In genomic region chr4:185638548-185639301, GRCh38 we compare ENCODE assay signal across 14 cellular contexts.
DNase-seq lines count a peak whose midpoint lies in the region; ATAC-seq and TF ChIP-seq lines count a peak whose summit lies in the region.
"Had no signal": no experiment of that assay in that cellular context is flagged by ENCODE, and none has a peak within 500 bp of the region (broad histone marks: within the 10 kb centered on the region; RNA-seq: fewer than 3 reads in every experiment).

No MANE protein-coding gene starts in this region.

- H3K4me3 ChIP-seq in AG04449 (ENCODE audit: low read depth, low read length) (peak overlapping the region; percentile 21; the same call in 1 of the 2 replicates), HFF-Myc (replicated peaks; ENCODE audit: low read depth, low read length) (peak overlapping the region; percentile 8; the same call in 1 of the 2 replicates), heart right ventricle (no peak overlapping the region), rectal smooth muscle tissue (ENCODE audit: low read length) (peak overlapping the region; percentile 20)
- H3K4me3 ChIP-seq: SK-N-MC had no signal

- POLR2A ChIA-PET in AG04449 (lab: Yijun Ruan, JAX): no interaction called here

- H3K27ac ChIP-seq in heart right ventricle (no peak overlapping the region), rectal smooth muscle tissue (ENCODE audit: low read depth, low read length) (peak overlapping the region; percentile 55), foreskin keratinocyte (no peak overlapping the region)
- H3K27ac ChIP-seq: SK-N-MC had no signal

- H3K36me3 ChIP-seq in heart right ventricle (peaks cover 0 to 90% (median 3%) of the 10 kb centered on the region in 9 donors), rectal smooth muscle tissue (ENCODE audit: control insufficient read depth, insufficient read depth, low read length) (no peaks in the 10 kb centered on the region)

- H3K4me1 ChIP-seq in heart right ventricle (peaks cover 0 to 25% (median 0%) of the 10 kb centered on the region in 9 donors), rectal smooth muscle tissue (ENCODE audit: control insufficient read depth, insufficient read depth, low read length) (peaks cover 9% of the 10 kb centered on the region), foreskin keratinocyte (no peaks in the 10 kb centered on the region)

- intact Hi-C loops in heart right ventricle (cut with DNase I): loop anchor here in 2 of 10 donors (5.0 to 10.0 kb wide), 2 partner anchors 399 to 486 kb away; no protein-coding TSS in a partner anchor

- ATAC-seq in heart right ventricle: peak in 7 of 8 donors; percentile 20 to 59 (median 32)
- ATAC-seq in foreskin keratinocyte: no peak
- ATAC-seq in esophagus mucosa: no peak

- no peak overlapping the region for H3K9ac ChIP-seq in rectal smooth muscle tissue (ENCODE audit: low read length)

- peaks cover 0 to 10% (median 5%) of the 10 kb centered on the region in 11 donors for H3K9me3 ChIP-seq in heart right ventricle

- no peak for TF ChIP-seq CTCF in AG04449 (IDR thresholded peaks at IDR 0.05; ENCODE audit: insufficient read depth, low read length, missing control alignments)
- TF ChIP-seq CTCF in HFF-Myc (IDR thresholded peaks at IDR 0.05; ENCODE audit: low read depth, low read length, missing control alignments): no peak
- no peak for TF ChIP-seq CTCF in heart right ventricle (IDR thresholded peaks at IDR 0.05)
- no peak for TF ChIP-seq CTCF in foreskin keratinocyte (conservative IDR thresholded peaks at IDR 0.05)

- CTCF ChIA-PET in AG04449 (lab: Yijun Ruan, JAX): interaction anchor here (0.8 to 9.9 kb wide), 10 partner anchors 13 to 399 kb away, joined by 3 to 155 read pairs (median 4); no protein-coding TSS in a partner anchor

- 53 to 55% methylated on average over 41 of the region's 41 CpGs for WGBS in heart right ventricle, 2 donors

- H3K27me3 ChIP-seq in heart right ventricle: peaks cover 0 to 37% (median 0%) of the 10 kb centered on the region in 7 donors
- no peaks in the 10 kb centered on the region for H3K27me3 ChIP-seq in rectal smooth muscle tissue (ENCODE audit: control insufficient read depth, insufficient read depth, low read length)
- no peaks in the 10 kb centered on the region for H3K27me3 ChIP-seq in foreskin keratinocyte

- DNase-seq in AG04449 (ENCODE audit: low read depth, low spot score) (no peak), HFF-Myc (ENCODE audit: extremely low read depth, low read depth) (no peak), heart right ventricle (no peak), mucosa of gallbladder (ENCODE audit: low spot score) (no peak), NCI-H345 (lab: John Stamatoyannopoulos, UW) (no peak), foreskin keratinocyte (no peak)
- DNase-seq: activated B cell treated with CpG ODN at 0.5 μM for 24 hours; hypothalamus; KBM-7; NCI-H187; NK-92 treated with Interleukin-12 subunit alpha and Interleukin-12 subunit beta, amount 100 ng/mL, for 24 hours had no signal

Comparison
In these comparisons a context has a peak if more than half of its experiments do, and no peak if none do; other contexts are left out.
1. H3K4me3 ChIP-seq: peak in AG04449 (single experiment), HFF-Myc (single experiment) and rectal smooth muscle tissue (single experiment); none in heart right ventricle (0 of 10).
2. ATAC-seq: peak in heart right ventricle (7 of 8); none in foreskin keratinocyte (single experiment) and esophagus mucosa (single experiment).